In the genomic region with DNA sequence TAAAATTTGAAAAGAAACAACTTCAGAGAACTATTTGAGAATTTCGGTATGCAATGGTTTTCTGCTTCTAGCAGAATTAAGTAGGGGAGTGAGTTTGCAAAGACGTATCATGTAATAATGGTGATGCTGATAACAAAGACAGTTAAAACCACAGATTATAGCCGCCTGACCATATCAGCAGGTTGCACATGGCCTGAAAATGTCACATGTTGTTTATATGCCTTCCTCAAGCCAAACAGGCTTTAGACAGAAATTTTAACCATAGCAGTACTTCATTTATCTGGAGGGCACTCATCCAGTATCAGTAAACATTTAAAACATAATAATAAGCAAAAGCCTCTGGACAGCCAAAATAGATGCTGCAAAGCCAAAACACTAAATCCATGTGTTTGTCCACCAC, we compare ENCODE assay signal across 19 cellular contexts.
"Had no signal": no experiment of that assay in that cellular context is flagged by ENCODE, and none has a peak within 500 bp of the region (broad histone marks: within the 10 kb centered on the region; RNA-seq: fewer than 3 reads in every experiment).

No MANE protein-coding gene starts in this region.

- DNase-seq: activated CD4-positive, alpha-beta T cell treated with anti-CD3 and anti-CD28 coated beads for 4 hours; activated CD4-positive, alpha-beta T cell treated with anti-CD3 and anti-CD28 coated beads, Interleukin-2, amount 50 U/mL, for 48 hours; activated CD8-positive, alpha-beta memory T cell treated with anti-CD3 and anti-CD28 coated beads for 24 hours; activated gamma-delta T cell; activated naive CD4-positive, alpha-beta T cell treated with anti-CD3 and anti-CD28 coated beads, Interleukin-2, amount 10 ng/mL, durations not matched to agents 7 days and 5 days; activated naive CD8-positive, alpha-beta T cell treated with anti-CD3 and anti-CD28 coated beads, Interleukin-2, amount 10 ng/mL, durations not matched to agents 7 days and 5 days; activated T-cell treated with anti-CD3 and anti-CD28 coated beads, Interleukin-2, amount 50 U/mL, for 1 hour; brain microvascular endothelial cell; dorsolateral prefrontal cortex; effector memory CD4-positive, alpha-beta T cell; head of caudate nucleus; naive B cell; ovary; right lobe of liver; stimulated activated CD4-positive, alpha-beta T cell treated with anti-CD3 and anti-CD28 coated beads, Interleukin-12 subunit alpha, Interleukin-12 subunit beta, amount 100 ng/mL, for 4 hours; stimulated activated CD4-positive, alpha-beta T cell treated with anti-CD3 and anti-CD28 coated beads, Interleukin-4, amount 100 ng/mL, for 1 hour; T-helper 17 cell; T1000; trophoblast cell had no signal
